9 cellular contexts compared by ENCODE assay signal in genomic region chr3:74149466-74149865, GRCh38.
"Had no signal": no experiment of that assay in that cellular context is flagged by ENCODE, and none has a peak within 500 bp of the region (broad histone marks: within the 10 kb centered on the region; RNA-seq: fewer than 3 reads in every experiment).

No MANE protein-coding gene starts in this region.

- ATAC-seq: HCT116, HepG2 had no signal

- H3K4me3 ChIP-seq: GM23248, HAP-1 had no signal

- H3K27ac ChIP-seq: GM23248, HL-60 had no signal

- H3K36me3 ChIP-seq: HAP-1 had no signal

- H3K9me3 ChIP-seq: HAP-1 had no signal

- H3K4me1 ChIP-seq: HAP-1 had no signal

- DNase-seq: GM23248, GOT3, H7, HFFc6, KBM-7 had no signal
